ENCODE assay signal across 8 cellular contexts in genomic region chr17:7242717-7243576, GRCh38. TPM values are rescaled to one million over a fixed set of nuclear protein-coding genes. Genes with fewer than 3 reads are reported as not detected.
DNase-seq lines count a peak whose midpoint lies in the region; ATAC-seq, FAIRE-seq and TF ChIP-seq lines count a peak whose summit lies in the region.

No MANE protein-coding gene starts in this region.

- no peaks in the 10 kb centered on the region for H3K27me3 Mint-ChIP-seq in activated naive CD8-positive, alpha-beta T cell treated with anti-CD3 and anti-CD28 coated beads, Interleukin-2, amount 10 ng/mL, durations not matched to agents 7 days and 5 days

- H3K4me3 ChIP-seq in HCT116 (replicated peaks in 1 of 2; ENCODE audit: low read depth in 1 of 2, low read length in 2 of 2) (peak overlapping the region; percentile 93 to 97), pancreas (peak overlapping the region; percentile 64 to 82 (median 74)), thyroid gland (replicated peaks in 1 of 3) (peak overlapping the region; percentile 14 to 86 (median 28))

- H3K79me2 ChIP-seq in HCT116 (ENCODE audit: insufficient read depth, low read length), result peaks cover 49% of the 10 kb centered on the region

- H3K9me3 Mint-ChIP-seq in activated naive CD8-positive, alpha-beta T cell treated with anti-CD3 and anti-CD28 coated beads, Interleukin-2, amount 10 ng/mL, durations not matched to agents 7 days and 5 days, result no peaks in the 10 kb centered on the region

- H3K36me3 Mint-ChIP-seq in activated naive CD8-positive, alpha-beta T cell treated with anti-CD3 and anti-CD28 coated beads, Interleukin-2, amount 10 ng/mL, durations not matched to agents 7 days and 5 days, result peaks cover 20% of the 10 kb centered on the region

- 1% methylated on average over 45 to 50 of the region's 50 CpGs for WGBS in pancreas, 2 donors
- WGBS in thyroid gland, 2 donors, result 2% methylated on average over 41 to 48 of the region's 50 CpGs

- H3K9ac ChIP-seq in ES-I3 (ENCODE audit: low read depth, low read length), result peak overlapping the region; percentile 92
- H3K9ac ChIP-seq in HCT116 (ENCODE audit: low read length), result peak overlapping the region; percentile 85

- no peaks in the 10 kb centered on the region for H4K20me1 ChIP-seq in HCT116 (ENCODE audit: insufficient read depth)

- RAD21 ChIA-PET in HCT116 (lab: Charles Lee; ENCODE audit: low non-redundant PET in 1 of 2, low total read pairs in 2 of 2, uncharacterized antibody in 2 of 2, unreplicated experiment in 2 of 2), result no interaction called here

- H3K27ac ChIP-seq in HCT116 (ENCODE audit: low read depth, low read length), result peak overlapping the region; percentile 92
- H3K27ac ChIP-seq in pancreas, result peak overlapping the region; percentile 94 to 99 (median 96)
- peak overlapping the region; percentile 85 to 99 (median 95) for H3K27ac ChIP-seq in thyroid gland

- no peak; the same call in 1 of the 2 replicates for TF ChIP-seq RAD21 in HCT116 (IDR thresholded peaks at IDR 0.05; ENCODE audit: low read depth)

- peak overlapping the region; percentile 79 for H3K4me2 ChIP-seq in HCT116 (ENCODE audit: low read length)

- no peak for TF ChIP-seq POLR2A in HCT116 (IDR thresholded peaks at IDR 0.05; ENCODE audit: borderline replicate concordance, extremely low read depth, insufficient read depth, insufficient read length)
- TF ChIP-seq POLR2A in thyroid gland (IDR thresholded peaks at IDR 0.05), result peak; percentile 4 to 69

- POLR2A ChIA-PET in HCT116 (lab: Charles Lee), result interaction anchor here (1.0 to 2.9 kb wide), 9 partner anchors 8 to 71 kb away, joined by 3 to 13 read pairs (median 4); partner anchors contain the start of genes ACADVL, CTDNEP1, DLG4 and DVL2
- POLR2A ChIA-PET in activated naive CD8-positive, alpha-beta T cell treated with anti-CD3 and anti-CD28 coated beads, Interleukin-2, amount 10 ng/mL, durations not matched to agents 7 days and 5 days (lab: Charles Lee), result interaction anchor here (0.7 to 12.9 kb wide), 12 partner anchors 8 to 443 kb away, joined by 3 to 162 read pairs (median 4); partner anchors contain the start of genes ACADVL, CTDNEP1, DLG4 and DVL2

- H3K4me1 ChIP-seq in ES-I3 (ENCODE audit: insufficient read depth, low read length), result peaks cover 13% of the 10 kb centered on the region
- H3K4me1 ChIP-seq in HCT116 (ENCODE audit: control insufficient read depth in 1 of 2, insufficient read depth in 2 of 2, low read length in 2 of 2), result peaks cover 17 to 34% of the 10 kb centered on the region in 2 experiments
- peaks cover 14 to 17% (median 15%) of the 10 kb centered on the region in 3 donors for H3K4me1 ChIP-seq in pancreas
- H3K4me1 ChIP-seq in thyroid gland, result peaks cover 17 to 25% of the 10 kb centered on the region in 2 donors

- no peak overlapping the region for H2AFZ ChIP-seq in HCT116 (ENCODE audit: low read depth, low read length, poor library complexity, severe bottlenecking)

- H3K27ac Mint-ChIP-seq in activated naive CD8-positive, alpha-beta T cell treated with anti-CD3 and anti-CD28 coated beads, Interleukin-2, amount 10 ng/mL, durations not matched to agents 7 days and 5 days, result peak overlapping the region; percentile 98

- BruUV-seq in HCT116 (replicated peaks; lab: Mats Ljungman, UMichigan), result TSS peak; percentile 70

- peak overlapping the region; percentile 96 for H3K4me3 Mint-ChIP-seq in activated naive CD8-positive, alpha-beta T cell treated with anti-CD3 and anti-CD28 coated beads, Interleukin-2, amount 10 ng/mL, durations not matched to agents 7 days and 5 days

- intact Hi-C loops in HCT116 (cut with micrococcal nuclease), result no loop called here
- intact Hi-C loops in Right ventricle myocardium superior (cut with DNase I), result no loop called here
- intact Hi-C loops in pancreas (cut with DNase I), result no loop called here
- intact Hi-C loops in thyroid gland (cut with DNase I), result no loop called here

- DNase-seq in HCT116 (ENCODE audit: low read depth, low spot score) (peak; percentile 95), NCI-H1092 (lab: John Stamatoyannopoulos, UW) (peak; percentile 90), SKM-1 treated with dmso at 0.1 percent for 144 hours (lab: John Stamatoyannopoulos, UW; ENCODE audit: unreplicated experiment) (peak; percentile 57), Right ventricle myocardium superior (peak; percentile 98), pancreas (peak; percentile 96 to 98 (median 96)), thyroid gland (peak; percentile 96 to 97)
- peak; percentile 93 for DNase-seq in activated naive CD8-positive, alpha-beta T cell treated with anti-CD3 and anti-CD28 coated beads, Interleukin-2, amount 10 ng/mL, durations not matched to agents 7 days and 5 days

- peaks cover 30% of the 10 kb centered on the region for H3K4me1 Mint-ChIP-seq in activated naive CD8-positive, alpha-beta T cell treated with anti-CD3 and anti-CD28 coated beads, Interleukin-2, amount 10 ng/mL, durations not matched to agents 7 days and 5 days

- FAIRE-seq in pancreas (lab: Jason Lieb, UNC), result no peak

- H3K27me3 ChIP-seq in HCT116 (ENCODE audit: insufficient read depth, low read length) (no peaks in the 10 kb centered on the region), pancreas (no peaks in the 10 kb centered on the region), thyroid gland (no peaks in the 10 kb centered on the region)

- H3K36me3 ChIP-seq in ES-I3 (ENCODE audit: insufficient read depth, low read length) (no peaks in the 10 kb centered on the region), HCT116 (ENCODE audit: control insufficient read depth in 1 of 2, insufficient read depth in 2 of 2, low read length in 2 of 2) (peaks cover 19 to 36% of the 10 kb centered on the region in 2 experiments; a peak in 3 of 4 replicates), pancreas (peaks cover 0 to 4% (median 3%) of the 10 kb centered on the region in 3 donors), thyroid gland (peaks cover 19 to 21% of the 10 kb centered on the region in 2 donors)

- TF ChIP-seq CTCF in HCT116 (IDR thresholded peaks at IDR 0.05 in 2 of 3, conservative IDR thresholded peaks at IDR 0.05 in 1 of 3; ENCODE audit: borderline replicate concordance in 1 of 3, insufficient read depth in 1 of 3, low read depth in 2 of 3, low read length in 2 of 3) (no peak), pancreas (IDR thresholded peaks at IDR 0.05) (no peak), thyroid gland (IDR thresholded peaks at IDR 0.05) (peak in 1 of 6 experiments; percentile 4)

- H3K9me2 ChIP-seq in HCT116 (ENCODE audit: insufficient read depth), result no peaks in the 10 kb centered on the region

- CTCF ChIA-PET in HCT116 (lab: Charles Lee), result interaction anchor here (0.7 to 1.6 kb wide), 2 partner anchors 9 to 22 kb away, joined by 4 to 5 read pairs; partner anchors contain the start of gene CTDNEP1

- H3K9me3 ChIP-seq in ES-I3 (ENCODE audit: control insufficient read depth, insufficient read depth, low read length) (no peaks in the 10 kb centered on the region), HCT116 (ENCODE audit: control insufficient read depth in 1 of 2, insufficient read depth in 1 of 2, low read depth in 1 of 2, low read length in 2 of 2) (no peaks in the 10 kb centered on the region), pancreas (no peaks in the 10 kb centered on the region), thyroid gland (no peaks in the 10 kb centered on the region)

- ATAC-seq in HCT116, result peak; percentile 37
- peak; percentile 32 for ATAC-seq in activated naive CD8-positive, alpha-beta T cell treated with anti-CD3 and anti-CD28 coated beads, Interleukin-2, amount 10 ng/mL, durations not matched to agents 7 days and 5 days (ENCODE audit: low read depth)
- ATAC-seq in Right ventricle myocardium superior (ENCODE audit: poor library complexity), result peak; percentile 72
- peak; percentile 62 to 79 (median 68) for ATAC-seq in pancreas

TF ChIP-seq in HCT116, 20 proteins besides CTCF, POLR2A, EP300 and RAD21 (continues in another document):
- TF ChIP-seq EGR1 (IDR thresholded peaks at IDR 0.05; ENCODE audit: low read depth), result 0 out of 2 replicates have a peak, but pooled peaks have one; percentile 60
- peak; percentile 84 for TF ChIP-seq SP1 (IDR thresholded peaks at IDR 0.05; ENCODE audit: low read depth)
- TF ChIP-seq JUND (IDR thresholded peaks at IDR 0.05), result peak; percentile 76

RNA-seq across cellular contexts. Expression of gene GABARAP, which starts 0.7 kb away (rescaled TPM):
- total RNA-seq in HCT116 (2021; ENCODE audit: unreplicated experiment) (287 TPM), Right ventricle myocardium superior (432 TPM), pancreas (100 to 1,000 TPM; 231 to 346 (median 294) TPM), thyroid gland (100 to 1,000 TPM; 112 to 840 (median 273) TPM)
- polyA plus RNA-seq in HCT116 (2012), result 230 and 278 TPM in 2 replicates
- total RNA-seq in activated naive CD8-positive, alpha-beta T cell treated with anti-CD3 and anti-CD28 coated beads, Interleukin-2, amount 10 ng/mL, durations not matched to agents 7 days and 5 days, result 100 to 1,000 TPM; 244 to 251 TPM
- polyA plus RNA-seq in pancreas, result 100 to 1,000 TPM; 520 to 639 TPM

RNA-seq across cellular contexts. Expression of gene PHF23, which starts 3.7 kb away (rescaled TPM):
- 48.5 TPM for total RNA-seq in HCT116 (2021; ENCODE audit: unreplicated experiment)
- 21.5 and 35.2 TPM in 2 replicates for polyA plus RNA-seq in HCT116 (2012)
- total RNA-seq in activated naive CD8-positive, alpha-beta T cell treated with anti-CD3 and anti-CD28 coated beads, Interleukin-2, amount 10 ng/mL, durations not matched to agents 7 days and 5 days, result 10 to 100 TPM; 49.9 to 50.4 TPM
- total RNA-seq in Right ventricle myocardium superior, result 19.4 TPM
- 10 to 100 TPM in 4 of 6 donors, 1 to 10 TPM in 2; 7.0 to 19.8 (median 11.4) TPM for total RNA-seq in pancreas
- polyA plus RNA-seq in pancreas, result 10 to 100 TPM; 11.4 to 23.3 TPM
- total RNA-seq in thyroid gland, result 10 to 100 TPM; 19.8 to 39.5 (median 35.8) TPM

RNA-seq across cellular contexts. Expression of gene CTDNEP1, which starts 8.6 kb away (rescaled TPM):
- total RNA-seq in HCT116 (2021; ENCODE audit: unreplicated experiment) (143 TPM), Right ventricle myocardium superior (109 TPM), pancreas (10 to 100 TPM; 42.0 to 75.2 (median 53.8) TPM), thyroid gland (10 to 100 TPM; 35.1 to 70.4 (median 48.4) TPM)
- 152 and 153 TPM in 2 replicates for polyA plus RNA-seq in HCT116 (2012)
- 100 to 1,000 TPM; 157 to 160 TPM for total RNA-seq in activated naive CD8-positive, alpha-beta T cell treated with anti-CD3 and anti-CD28 coated beads, Interleukin-2, amount 10 ng/mL, durations not matched to agents 7 days and 5 days
- polyA plus RNA-seq in pancreas, result 10 to 100 TPM; 47.4 to 67.9 TPM

RNA-seq across cellular contexts. Expression of gene DVL2, which starts 8.6 kb away (rescaled TPM):
- total RNA-seq in HCT116 (2021; ENCODE audit: unreplicated experiment), result 69.7 TPM
- polyA plus RNA-seq in HCT116 (2012), result 47.1 and 53.4 TPM in 2 replicates
- total RNA-seq in activated naive CD8-positive, alpha-beta T cell treated with anti-CD3 and anti-CD28 coated beads, Interleukin-2, amount 10 ng/mL, durations not matched to agents 7 days and 5 days, result 10 to 100 TPM; 62.1 to 67.3 TPM
- total RNA-seq in Right ventricle myocardium superior, result 20.4 TPM
- total RNA-seq in pancreas, result 10 to 100 TPM in 5 of 6 donors, 1 to 10 TPM in 1; 9.6 to 26.9 (median 13.7) TPM
- 10 to 100 TPM; 17.6 to 26.4 TPM for polyA plus RNA-seq in pancreas
- total RNA-seq in thyroid gland, result 10 to 100 TPM; 45.3 to 68.6 (median 49.0) TPM

RNA-seq across cellular contexts. Expression of gene ELP5, which starts 9.1 kb away (rescaled TPM):
- total RNA-seq in HCT116 (2021; ENCODE audit: unreplicated experiment) (81.7 TPM), Right ventricle myocardium superior (71.6 TPM), pancreas (10 to 100 TPM; 11.7 to 27.1 (median 19.5) TPM), thyroid gland (10 to 100 TPM; 27.4 to 49.0 (median 33.0) TPM)
- 105 and 114 TPM in 2 replicates for polyA plus RNA-seq in HCT116 (2012)
- total RNA-seq in activated naive CD8-positive, alpha-beta T cell treated with anti-CD3 and anti-CD28 coated beads, Interleukin-2, amount 10 ng/mL, durations not matched to agents 7 days and 5 days, result 10 to 100 TPM; 49.5 to 52.0 TPM
- polyA plus RNA-seq in pancreas, result 10 to 100 TPM; 14.1 to 41.1 TPM

Comparison
In these comparisons a context has a peak if more than half of its experiments do, and no peak if none do; other contexts are left out.
1. Peak in every context shown above with its lines: DNase-seq, ATAC-seq, H3K4me3 ChIP-seq and H3K27ac ChIP-seq.
2. H3K4me3 ChIP-seq: peak in every context shown above with its lines; median percentile 95 in HCT116; 74 in pancreas; 28 in thyroid gland.